In the genomic region with DNA sequence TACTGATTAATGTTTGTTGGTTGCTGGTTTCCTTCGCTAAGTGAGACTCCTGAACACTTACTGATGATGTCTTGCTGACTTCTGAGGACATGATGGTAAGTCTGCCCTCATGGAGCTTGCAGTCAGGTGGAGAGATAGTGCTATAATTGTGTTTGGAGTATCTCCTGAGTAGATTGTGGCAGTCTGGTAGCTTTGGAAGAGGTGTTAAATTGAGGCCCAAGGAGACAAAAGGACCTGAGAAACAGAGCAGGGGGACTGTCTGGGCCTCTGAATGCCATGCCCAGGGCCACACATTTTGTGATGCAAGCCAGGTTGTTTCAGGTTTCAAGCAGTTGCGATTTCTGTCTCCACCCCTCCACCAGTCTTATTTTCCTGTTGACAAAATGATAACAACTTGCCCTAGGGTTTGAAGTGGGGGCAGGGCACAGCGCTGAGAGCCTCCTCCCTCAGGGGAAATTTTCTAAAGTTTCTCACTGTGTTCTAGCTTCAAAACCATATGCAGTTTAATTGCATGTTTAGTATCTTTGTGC, we compare ENCODE assay signal across 9 cellular contexts. TPM values are rescaled to one million over a fixed set of nuclear protein-coding genes. Genes with fewer than 3 reads are reported as not detected.
DNase-seq lines count a peak whose midpoint lies in the region; FAIRE-seq and TF ChIP-seq lines count a peak whose summit lies in the region.
"Had no signal": no experiment of that assay in that cellular context is flagged by ENCODE, and none has a peak within 500 bp of the region (broad histone marks: within the 10 kb centered on the region; RNA-seq: fewer than 3 reads in every experiment).

No MANE protein-coding gene starts in this region.

- peaks cover 95 to 98% (median 97%) of the 10 kb centered on the region in 3 donors for H3K4me1 Mint-ChIP-seq in CD8-positive, alpha-beta memory T cell
- H3K4me1 Mint-ChIP-seq in nephron progenitor cell, result peaks cover 92% of the 10 kb centered on the region

- peak overlapping the region; percentile 21 for H3K27ac ChIP-seq in CD8-positive, alpha-beta memory T cell (ENCODE audit: low read depth, low read length)
- peak overlapping the region; percentile 91 for H3K27ac ChIP-seq in SJSA1

- H3K27me3 Mint-ChIP-seq in CD8-positive, alpha-beta memory T cell, result no peaks in the 10 kb centered on the region
- peaks cover 4% of the 10 kb centered on the region for H3K27me3 Mint-ChIP-seq in nephron progenitor cell (ENCODE audit: low read depth, poor library complexity)

- no peak for FAIRE-seq in frontal cortex (lab: Jason Lieb, UNC)

- TF ChIP-seq CTCF in nephron progenitor cell (IDR thresholded peaks at IDR 0.05), result no peak

- no peaks in the 10 kb centered on the region for H3K36me3 ChIP-seq in CD8-positive, alpha-beta memory T cell (ENCODE audit: insufficient read depth, low read length)
- H3K36me3 ChIP-seq in SJSA1, result peaks cover 28% of the 10 kb centered on the region

- H3K36me3 Mint-ChIP-seq in CD8-positive, alpha-beta memory T cell, result peaks cover 0 to 58% (median 5%) of the 10 kb centered on the region in 3 donors
- H3K36me3 Mint-ChIP-seq in nephron progenitor cell (ENCODE audit: low read depth), result peaks cover 59% of the 10 kb centered on the region

- peak in 3 of 5 donors; percentile 35 to 79 (median 62) for DNase-seq in CD8-positive, alpha-beta memory T cell
- DNase-seq in SJSA1 (ENCODE audit: low read depth in 1 of 2, low spot score in 2 of 2), result no peak
- DNase-seq in activated naive CD4-positive, alpha-beta T cell treated with anti-CD3 and anti-CD28 coated beads, Interleukin-2, amount 50 U/mL, for 16 hours, result peak; percentile 77
- DNase-seq in nephron progenitor cell, result no peak
- no peak for DNase-seq in frontal cortex (ENCODE audit: low spot score in 2 of 2)
- DNase-seq in cerebellar nuclear complex (lab: John Stamatoyannopoulos, UW), result no peak
- no peak for DNase-seq in NCI-H82 (lab: John Stamatoyannopoulos, UW)
- DNase-seq in 8988T, result no peak
- DNase-seq: NCI-H187 treated with DMSO at 0.1 percent for 48 hours had no signal

- POLR2A ChIA-PET in CD8-positive, alpha-beta memory T cell (lab: Charles Lee), result interaction anchor here (0.7 to 4.1 kb wide), 8 partner anchors 9 to 107 kb away, joined by 3 to 25 read pairs (median 6); a partner anchor contains a TSS

- no peaks in the 10 kb centered on the region for H3K9me3 Mint-ChIP-seq in CD8-positive, alpha-beta memory T cell
- no peaks in the 10 kb centered on the region for H3K9me3 Mint-ChIP-seq in nephron progenitor cell

- H3K4me1 ChIP-seq in CD8-positive, alpha-beta memory T cell (ENCODE audit: insufficient read depth, low read length), result peaks cover 91% of the 10 kb centered on the region
- peaks cover 83% of the 10 kb centered on the region for H3K4me1 ChIP-seq in SJSA1 (replicated peaks)

- CTCF ChIA-PET in CD8-positive, alpha-beta memory T cell (lab: Charles Lee), result interaction anchor here (0.9 to 6.3 kb wide), 7 partner anchors 9 to 43 kb away, joined by 3 to 62 read pairs (median 4); a partner anchor contains a TSS

- H3K9me3 ChIP-seq in CD8-positive, alpha-beta memory T cell (ENCODE audit: low read length), result no peaks in the 10 kb centered on the region
- H3K9me3 ChIP-seq in SJSA1 (replicated peaks), result no peaks in the 10 kb centered on the region

- no peaks in the 10 kb centered on the region for H3K27me3 ChIP-seq in CD8-positive, alpha-beta memory T cell (ENCODE audit: insufficient read depth, low read length, poor library complexity, severe bottlenecking)
- H3K27me3 ChIP-seq in SJSA1 (replicated peaks), result no peaks in the 10 kb centered on the region

- H3K27ac Mint-ChIP-seq in CD8-positive, alpha-beta memory T cell, result peak overlapping the region; percentile 82 to 96 (median 92)
- peak overlapping the region; percentile 81 for H3K27ac Mint-ChIP-seq in nephron progenitor cell

- peak overlapping the region; percentile 73 to 88 (median 83) for H3K4me3 Mint-ChIP-seq in CD8-positive, alpha-beta memory T cell
- H3K4me3 Mint-ChIP-seq in nephron progenitor cell, result peak overlapping the region; percentile 18

- peak overlapping the region; percentile 13 for H3K4me3 ChIP-seq in CD8-positive, alpha-beta memory T cell (ENCODE audit: low read length)
- H3K4me3 ChIP-seq in SJSA1, result no peak overlapping the region

RNA-seq across cellular contexts. Expression of a gene that starts 16.7 kb away (rescaled TPM):
- 10 to 100 TPM; 30.2 to 34.2 TPM for total RNA-seq in CD8-positive, alpha-beta memory T cell
- 31.7 TPM for polyA plus RNA-seq in CD8-positive, alpha-beta memory T cell
- 19.5 and 22.0 TPM in 2 replicates for total RNA-seq in SJSA1 (2014; rRNA removed; shearing (Covaris generic))
- total RNA-seq in frontal cortex, result 2.0 TPM

Comparison
In these comparisons a context has a peak if more than half of its experiments do, and no peak if none do; other contexts are left out.
1. DNase-seq: peak in CD8-positive, alpha-beta memory T cell (3 of 5) and activated naive CD4-positive, alpha-beta T cell treated with anti-CD3 and anti-CD28 coated beads, Interleukin-2, amount 50 U/mL, for 16 hours (single experiment); none in SJSA1 (0 of 2), nephron progenitor cell (single experiment), frontal cortex (0 of 2), cerebellar nuclear complex (0 of 2), NCI-H82 (single experiment) and 8988T (single experiment).